Comparison of ENCODE assay signal across 28 cellular contexts in genomic region chr1:67888208-67888607, GRCh38. TPM values are rescaled to one million over a fixed set of nuclear protein-coding genes. Genes with fewer than 3 reads are reported as not detected.
A peak's percentile ranks its signal among the peaks of the same experiment; 100 is the strongest.
DNase-seq lines count a peak whose midpoint lies in the region; ATAC-seq, FAIRE-seq and TF ChIP-seq lines count a peak whose summit lies in the region.
"Had no signal": no experiment of that assay in that cellular context is flagged by ENCODE, and none has a peak within 500 bp of the region (broad histone marks: within the 10 kb centered on the region; RNA-seq: fewer than 3 reads in every experiment).

No MANE protein-coding gene starts in this region.

- H2AFZ ChIP-seq in neural progenitor cell (replicated peaks), result no peak overlapping the region
- H2AFZ ChIP-seq: GM23338 had no signal

- no peaks in the 10 kb centered on the region for H3K27me3 ChIP-seq in neural progenitor cell
- H3K27me3 ChIP-seq: ascending aorta, heart left ventricle, sigmoid colon, transverse colon had no signal

- H3K9me3 Mint-ChIP-seq in HFFc6, result no peaks in the 10 kb centered on the region
- H3K9me3 Mint-ChIP-seq in neural progenitor cell, result no peaks in the 10 kb centered on the region
- no peaks in the 10 kb centered on the region for H3K9me3 Mint-ChIP-seq in activated naive CD4-positive, alpha-beta T cell treated with anti-CD3 and anti-CD28 coated beads, Interleukin-2, amount 10 ng/mL, durations not matched to agents 7 days and 5 days
- H3K9me3 Mint-ChIP-seq: activated T-cell treated with anti-CD3 and anti-CD28 coated beads, Interleukin-2, amount 50 U/mL, for 24 hours; GM23338; mesothelial cell of epicardium; naive B cell; stimulated activated memory B cell treated with anti-CD40 and anti-IgM and Interleukin-4, amounts not matched to agents 10 μg/mL and 1 μg/mL and 100 μg/mL, for 72 hours had no signal

- CTCF ChIA-PET in activated naive CD4-positive, alpha-beta T cell treated with anti-CD3 and anti-CD28 coated beads, Interleukin-2, amount 10 ng/mL, durations not matched to agents 7 days and 5 days (lab: Charles Lee), result no interaction called here

- H3F3A ChIP-seq in neural progenitor cell (ENCODE audit: low read depth), result peaks cover 20% of the 10 kb centered on the region

- TF ChIP-seq CTCF in HFFc6 (IDR thresholded peaks at IDR 0.05) (no peak), neural progenitor cell (IDR thresholded peaks at IDR 0.05) (no peak)

- H3K27ac ChIP-seq in neural progenitor cell, result peak overlapping the region; percentile 78
- H3K27ac ChIP-seq: ascending aorta, coronary artery, heart left ventricle, RWPE1, sigmoid colon, transverse colon had no signal

- no peak for ATAC-seq in GM18907 (IDR thresholded peaks at IDR 0.05; ENCODE audit: unreplicated experiment)
- no peak for ATAC-seq in GM21619 (IDR thresholded peaks at IDR 0.05; ENCODE audit: unreplicated experiment)
- ATAC-seq: heart left ventricle; left ventricle myocardium superior; stimulated activated memory B cell treated with anti-CD40 and anti-IgM and Interleukin-4, amounts not matched to agents 10 μg/mL and 1 μg/mL and 100 μg/mL, for 72 hours had no signal

- peaks cover 8% of the 10 kb centered on the region for H3K36me3 Mint-ChIP-seq in HFFc6 (ENCODE audit: low read depth)
- no peaks in the 10 kb centered on the region for H3K36me3 Mint-ChIP-seq in neural progenitor cell
- no peaks in the 10 kb centered on the region for H3K36me3 Mint-ChIP-seq in activated naive CD4-positive, alpha-beta T cell treated with anti-CD3 and anti-CD28 coated beads, Interleukin-2, amount 10 ng/mL, durations not matched to agents 7 days and 5 days
- H3K36me3 Mint-ChIP-seq: mesothelial cell of epicardium; naive B cell; stimulated activated memory B cell treated with anti-CD40 and anti-IgM and Interleukin-4, amounts not matched to agents 10 μg/mL and 1 μg/mL and 100 μg/mL, for 72 hours had no signal

- no peaks in the 10 kb centered on the region for H4K20me1 ChIP-seq in neural progenitor cell (ENCODE audit: low read depth)

- no peak overlapping the region for H3K9ac ChIP-seq in neural progenitor cell

- DNase-seq in HFFc6, result no peak
- DNase-seq in NCI-H526 (lab: John Stamatoyannopoulos, UW), result peak; percentile 88 to 91
- DNase-seq in SK-N-DZ (ENCODE audit: low spot score), result peak; percentile 85
- DNase-seq in neural progenitor cell (ENCODE audit: low spot score), result no peak
- no peak for DNase-seq in activated naive CD4-positive, alpha-beta T cell treated with anti-CD3 and anti-CD28 coated beads, Interleukin-2, amount 10 ng/mL, durations not matched to agents 7 days and 5 days
- DNase-seq in RCC 7860 (ENCODE audit: low spot score), result no peak
- DNase-seq: activated gamma-delta T cell; activated T-cell treated with anti-CD3 and anti-CD28 coated beads, Interleukin-2, amount 50 U/mL, for 24 hours; caudate nucleus; DMS153; heart left ventricle; kidney; left ventricle myocardium superior; naive B cell; NCI-H187 treated with DMSO at 0.1 percent for 48 hours; NCI-H524 treated with DMSO at 0.1 percent for 48 hours; nucleus accumbens; sigmoid colon; T-helper 2 cell; transverse colon had no signal

- H3K79me2 ChIP-seq in neural progenitor cell (ENCODE audit: low read depth), result no peaks in the 10 kb centered on the region

- H3K36me3 ChIP-seq in neural progenitor cell, result no peaks in the 10 kb centered on the region
- H3K36me3 ChIP-seq: ascending aorta, heart left ventricle, sigmoid colon, transverse colon had no signal

- no peak overlapping the region for H3K4me3 ChIP-seq in neural progenitor cell
- H3K4me3 ChIP-seq: ascending aorta, coronary artery, GM23338, heart left ventricle, sigmoid colon, transverse colon had no signal

- H3K4me3 Mint-ChIP-seq in HFFc6 (no peak overlapping the region), neural progenitor cell (no peak overlapping the region)
- no peak overlapping the region for H3K4me3 Mint-ChIP-seq in activated naive CD4-positive, alpha-beta T cell treated with anti-CD3 and anti-CD28 coated beads, Interleukin-2, amount 10 ng/mL, durations not matched to agents 7 days and 5 days
- H3K4me3 Mint-ChIP-seq: activated T-cell treated with anti-CD3 and anti-CD28 coated beads, Interleukin-2, amount 50 U/mL, for 24 hours; GM23338; mesothelial cell of epicardium; naive B cell; stimulated activated memory B cell treated with anti-CD40 and anti-IgM and Interleukin-4, amounts not matched to agents 10 μg/mL and 1 μg/mL and 100 μg/mL, for 72 hours had no signal

- H3K4me1 ChIP-seq in neural progenitor cell, result peaks cover 30% of the 10 kb centered on the region
- H3K4me1 ChIP-seq: ascending aorta had no signal

- peak overlapping the region; percentile 48 for H3K4me2 ChIP-seq in neural progenitor cell
- H3K4me2 ChIP-seq: GM23338 had no signal

- no peaks in the 10 kb centered on the region for H3K9me3 ChIP-seq in neural progenitor cell (ENCODE audit: low read depth)
- H3K9me3 ChIP-seq: ascending aorta, heart left ventricle, sigmoid colon, transverse colon had no signal

- H3K27me3 Mint-ChIP-seq in HFFc6 (ENCODE audit: insufficient read depth), result no peaks in the 10 kb centered on the region
- H3K27me3 Mint-ChIP-seq in neural progenitor cell (ENCODE audit: insufficient read depth, low read depth), result no peaks in the 10 kb centered on the region
- peaks cover 5% of the 10 kb centered on the region for H3K27me3 Mint-ChIP-seq in activated naive CD4-positive, alpha-beta T cell treated with anti-CD3 and anti-CD28 coated beads, Interleukin-2, amount 10 ng/mL, durations not matched to agents 7 days and 5 days
- H3K27me3 Mint-ChIP-seq: stimulated activated memory B cell treated with anti-CD40 and anti-IgM and Interleukin-4, amounts not matched to agents 10 μg/mL and 1 μg/mL and 100 μg/mL, for 72 hours had no signal

- H3K27ac Mint-ChIP-seq in HFFc6 (peak overlapping the region; percentile 79), neural progenitor cell (no peak overlapping the region)
- no peak overlapping the region for H3K27ac Mint-ChIP-seq in activated naive CD4-positive, alpha-beta T cell treated with anti-CD3 and anti-CD28 coated beads, Interleukin-2, amount 10 ng/mL, durations not matched to agents 7 days and 5 days
- H3K27ac Mint-ChIP-seq: activated T-cell treated with anti-CD3 and anti-CD28 coated beads, Interleukin-2, amount 50 U/mL, for 24 hours; naive B cell; stimulated activated memory B cell treated with anti-CD40 and anti-IgM and Interleukin-4, amounts not matched to agents 10 μg/mL and 1 μg/mL and 100 μg/mL, for 72 hours had no signal

- no peak for FAIRE-seq in RCC 7860 (lab: Jason Lieb, UNC)
- FAIRE-seq: kidney had no signal

- H3K4me1 Mint-ChIP-seq in HFFc6 (ENCODE audit: low read depth) (peaks cover 94% of the 10 kb centered on the region), neural progenitor cell (peaks cover 36% of the 10 kb centered on the region)
- no peaks in the 10 kb centered on the region for H3K4me1 Mint-ChIP-seq in activated naive CD4-positive, alpha-beta T cell treated with anti-CD3 and anti-CD28 coated beads, Interleukin-2, amount 10 ng/mL, durations not matched to agents 7 days and 5 days
- H3K4me1 Mint-ChIP-seq: naive B cell; stimulated activated memory B cell treated with anti-CD40 and anti-IgM and Interleukin-4, amounts not matched to agents 10 μg/mL and 1 μg/mL and 100 μg/mL, for 72 hours had no signal

RNA-seq across cellular contexts. Expression of gene GNG12, which starts 54.9 kb away (rescaled TPM):
- total RNA-seq in HFFc6 (2021; fragmentation: NEBNext Ultra II Directional; extraction: Animal tissue kit (Norgen Biotek cat#: 25700)), result 100 to 1,000 TPM; 172 to 229 (median 198) TPM
- polyA plus RNA-seq in SK-N-DZ (2014; cell fraction: cytosol; rRNA removed), result 16.5 and 18.3 TPM in 2 replicates
- 7.2 and 9.5 TPM in 2 replicates for polyA plus RNA-seq in SK-N-DZ (2014; cell fraction: nucleus; rRNA removed)
- total RNA-seq in neural progenitor cell (ENCODE audit: low replicate concordance), result 30.3 and 44.5 TPM in 2 replicates

Comparison
In these comparisons a context has a peak if more than half of its experiments do, and no peak if none do; other contexts are left out.
1. DNase-seq: peak in NCI-H526 (2 of 2) and SK-N-DZ (single experiment); none in HFFc6 (single experiment), neural progenitor cell (single experiment), activated naive CD4-positive, alpha-beta T cell treated with anti-CD3 and anti-CD28 coated beads, Interleukin-2, amount 10 ng/mL, durations not matched to agents 7 days and 5 days (single experiment) and RCC 7860 (single experiment).